ENCODE assay signal across 19 cellular contexts in genomic region chr2:186559370-186559769, GRCh38. TPM values are rescaled to one million over a fixed set of nuclear protein-coding genes. Genes with fewer than 3 reads are reported as not detected.
DNase-seq lines count a peak whose midpoint lies in the region; ATAC-seq, FAIRE-seq and TF ChIP-seq lines count a peak whose summit lies in the region.
"Had no signal": no experiment of that assay in that cellular context is flagged by ENCODE, and none has a peak within 500 bp of the region (broad histone marks: within the 10 kb centered on the region; RNA-seq: fewer than 3 reads in every experiment).

No MANE protein-coding gene starts in this region.

- peaks cover 20% of the 10 kb centered on the region for H3K9me3 Mint-ChIP-seq in nephron progenitor cell
- H3K9me3 Mint-ChIP-seq: activated naive CD8-positive, alpha-beta T cell treated with anti-CD3 and anti-CD28 coated beads for 36 hours had no signal

- DNase-seq in GM12891 (ENCODE audit: insufficient read length, low spot score) (no peak), EL (no peak), HUDEP-2 (lab: John Stamatoyannopoulos, UW; ENCODE audit: unreplicated experiment in 76 of 76) (no peak), nephron progenitor cell (no peak), amniotic stem cell (lab: John Stamatoyannopoulos, UW) (no peak)
- DNase-seq: activated CD4-positive, CD25-positive, alpha-beta regulatory T cell treated with anti-CD3 and anti-CD28 coated beads, Interleukin-2, amount 50 U/mL, for 72 hours; activated naive CD8-positive, alpha-beta T cell treated with anti-CD3 and anti-CD28 coated beads for 36 hours; foreskin melanocyte; immature natural killer cell; NCI-H1417 treated with DMSO at 0.1 percent for 48 hours; NCI-H69; ovary; RPMI8226; substantia nigra; T-helper 1 cell had no signal

- peak; percentile 53 for ATAC-seq in GM19452 (IDR thresholded peaks at IDR 0.05; ENCODE audit: unreplicated experiment)
- ATAC-seq in HG02678 (IDR thresholded peaks at IDR 0.05; ENCODE audit: unreplicated experiment), result peak; percentile 46
- peak; percentile 64 for ATAC-seq in HG03196 (IDR thresholded peaks at IDR 0.05; ENCODE audit: unreplicated experiment)

- peaks cover 8% of the 10 kb centered on the region for H3K36me3 Mint-ChIP-seq in nephron progenitor cell (ENCODE audit: low read depth)
- H3K36me3 Mint-ChIP-seq: activated naive CD8-positive, alpha-beta T cell treated with anti-CD3 and anti-CD28 coated beads for 36 hours had no signal

- TF ChIP-seq POLR2A in GM12891 (IDR thresholded peaks at IDR 0.05; ENCODE audit: low read depth, low read length), result no peak

- no peak overlapping the region for H3K4me3 Mint-ChIP-seq in nephron progenitor cell
- H3K4me3 Mint-ChIP-seq: activated naive CD8-positive, alpha-beta T cell treated with anti-CD3 and anti-CD28 coated beads for 36 hours; immature natural killer cell had no signal

- peak; percentile 65 for FAIRE-seq in GM12891 (lab: Jason Lieb, UNC)
- FAIRE-seq: A204.1 had no signal

- H3K4me1 Mint-ChIP-seq in nephron progenitor cell, result peaks cover 13% of the 10 kb centered on the region
- H3K4me1 Mint-ChIP-seq: activated naive CD8-positive, alpha-beta T cell treated with anti-CD3 and anti-CD28 coated beads for 36 hours; immature natural killer cell had no signal

- H3K27ac Mint-ChIP-seq in nephron progenitor cell, result no peak overlapping the region
- H3K27ac Mint-ChIP-seq: activated naive CD8-positive, alpha-beta T cell treated with anti-CD3 and anti-CD28 coated beads for 36 hours; immature natural killer cell had no signal

- no peak for TF ChIP-seq CTCF in nephron progenitor cell (IDR thresholded peaks at IDR 0.05)

- H3K27me3 Mint-ChIP-seq in nephron progenitor cell (ENCODE audit: low read depth, poor library complexity), result no peaks in the 10 kb centered on the region

TF ChIP-seq in GM12891, 5 proteins besides CTCF, POLR2A, EP300 and RAD21:
- TF ChIP-seq PAX5 (IDR thresholded peaks at IDR 0.05; ENCODE audit: insufficient read depth, low read length, severe bottlenecking) (no peak), POLR2AphosphoS5 (IDR thresholded peaks at IDR 0.05; ENCODE audit: low read depth, low read length) (no peak), POU2F2 (IDR thresholded peaks at IDR 0.05; ENCODE audit: low read depth, low read length) (no peak), SPI1 (IDR thresholded peaks at IDR 0.05; ENCODE audit: low read depth, low read length) (no peak), TAF1 (IDR thresholded peaks at IDR 0.05; ENCODE audit: low read depth, low read length) (no peak)

RNA-seq across cellular contexts. Expression of gene ITGAV, which starts 30.5 kb away (rescaled TPM):
- 1.8 TPM for polyA plus RNA-seq in GM12891 (2012; ENCODE audit: low read depth, missing spikeins)
